18 cellular contexts compared by ENCODE assay signal in genomic region chr20:63092660-63093215, GRCh38.
DNase-seq lines count a peak whose midpoint lies in the region; ATAC-seq and TF ChIP-seq lines count a peak whose summit lies in the region.
"Had no signal": no experiment of that assay in that cellular context is flagged by ENCODE, and none has a peak within 500 bp of the region (broad histone marks: within the 10 kb centered on the region; RNA-seq: fewer than 3 reads in every experiment).

No MANE protein-coding gene starts in this region.

- no peak overlapping the region for H3K27ac ChIP-seq in lower lobe of right lung
- H3K27ac ChIP-seq: gastrocnemius medialis, SJSA1 had no signal

- no peak for TF ChIP-seq CTCF in lower lobe of right lung (IDR thresholded peaks at IDR 0.05)

- ATAC-seq in Right ventricle myocardium superior (ENCODE audit: poor library complexity): no peak
- ATAC-seq in left ventricle myocardium superior: no peak
- no peak for ATAC-seq in lower lobe of right lung
- ATAC-seq in GM21423 (IDR thresholded peaks at IDR 0.05; ENCODE audit: unreplicated experiment): no peak
- ATAC-seq in SK-N-SH treated with all-trans-retinoic acid at 6 μM for 48 hours: no peak
- no peak for ATAC-seq in GM18520 (IDR thresholded peaks at IDR 0.05; ENCODE audit: unreplicated experiment)
- ATAC-seq: activated T-helper 17 cell treated with anti-CD3 and anti-CD28 coated beads, Interleukin-2, amount 50 U/mL, for 72 hours; gastrocnemius medialis; HCT116 had no signal

- DNase-seq in Right ventricle myocardium superior (peak; percentile 24), left ventricle myocardium superior (no peak), lower lobe of right lung (peak; percentile 23), ureter (ENCODE audit: low spot score) (peak; percentile 37)
- DNase-seq in activated CD8-positive, alpha-beta memory T cell treated with anti-CD3 and anti-CD28 coated beads, Interleukin-2, amount 50 U/mL, for 48 hours: peak; percentile 28
- DNase-seq: activated CD4-positive, alpha-beta T cell treated with anti-CD3 and anti-CD28 coated beads, Interleukin-2, amount 50 U/mL, for 1 hour; NCI-H1694; NCI-H345; substantia nigra; T-helper 9 cell had no signal

- H3K27me3 ChIP-seq in lower lobe of right lung (ENCODE audit: low read depth): peaks cover 75% of the 10 kb centered on the region

- no peaks in the 10 kb centered on the region for H3K4me1 ChIP-seq in lower lobe of right lung
- H3K4me1 ChIP-seq: gastrocnemius medialis, SJSA1 had no signal

- H3K4me3 ChIP-seq in lower lobe of right lung: no peak overlapping the region
- H3K4me3 ChIP-seq: gastrocnemius medialis, SJSA1 had no signal

- no peaks in the 10 kb centered on the region for H3K9me3 ChIP-seq in lower lobe of right lung
- H3K9me3 ChIP-seq: Caco-2, gastrocnemius medialis, SJSA1 had no signal

- intact Hi-C loops in Right ventricle myocardium superior (cut with DNase I): no loop called here
- intact Hi-C loops in left ventricle myocardium superior (cut with micrococcal nuclease): no loop called here
- intact Hi-C loops in lower lobe of right lung (cut with DNase I): no loop called here

- no peaks in the 10 kb centered on the region for H3K36me3 ChIP-seq in lower lobe of right lung
- H3K36me3 ChIP-seq: gastrocnemius medialis, SJSA1 had no signal

TF ChIP-seq in SK-N-SH treated with all-trans-retinoic acid at 6 μM for 48 hours, 23 proteins besides CTCF, POLR2A, EP300 and RAD21:
- TF ChIP-seq CSDC2 (CRISPR knock-in tag; IDR thresholded peaks at IDR 0.05): no peak
TF ChIP-seq in SK-N-SH treated with all-trans-retinoic acid at 6 μM for 48 hours: peak in this region for 0.
